ENCODE assay signal across 8 cellular contexts in the genomic region with DNA sequence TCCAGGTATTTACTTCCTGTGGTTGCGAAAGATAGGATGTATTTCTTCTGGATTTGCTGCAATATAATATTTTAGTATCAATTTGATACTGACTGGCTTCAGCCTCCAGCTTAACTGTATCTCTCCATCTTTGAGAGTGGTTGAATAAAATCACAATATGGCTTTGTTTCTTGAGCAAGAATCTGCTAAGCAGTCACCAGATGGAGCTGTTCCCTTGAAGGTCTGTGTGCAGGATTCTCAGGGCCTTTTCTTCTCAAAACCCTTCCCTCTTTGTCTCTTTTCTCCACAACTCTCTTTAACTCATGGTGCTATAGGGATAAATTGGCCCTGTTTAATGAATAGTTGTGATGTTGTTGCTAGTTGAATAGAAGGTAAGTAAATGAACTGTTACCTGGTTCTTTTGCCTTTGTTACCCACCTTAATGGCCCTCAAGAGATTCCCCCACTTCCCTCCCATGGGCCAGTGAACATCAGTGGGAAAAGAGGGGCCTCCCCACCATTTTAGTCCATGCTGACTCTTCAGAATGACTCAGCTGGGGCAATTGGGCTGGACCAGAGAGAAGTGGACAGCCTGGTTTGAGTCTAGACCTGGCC. TPM values are rescaled to one million over a fixed set of nuclear protein-coding genes. Genes with fewer than 3 reads are reported as not detected.
DNase-seq lines count a peak whose midpoint lies in the region; ATAC-seq, FAIRE-seq and TF ChIP-seq lines count a peak whose summit lies in the region.

No MANE protein-coding gene starts in this region.

- peak; percentile 71 for FAIRE-seq in GM19239 (lab: Jason Lieb, UNC)

- no peak overlapping the region for H3K27ac Mint-ChIP-seq in activated naive CD4-positive, alpha-beta T cell treated with anti-CD3 and anti-CD28 coated beads, Interleukin-2, amount 10 ng/mL, durations not matched to agents 7 days and 5 days

- peaks cover 6% of the 10 kb centered on the region for H3K4me1 Mint-ChIP-seq in activated naive CD4-positive, alpha-beta T cell treated with anti-CD3 and anti-CD28 coated beads, Interleukin-2, amount 10 ng/mL, durations not matched to agents 7 days and 5 days

- ATAC-seq in body of pancreas, result no peak
- ATAC-seq in left lobe of liver, result peak; percentile 35
- ATAC-seq in GM19395 (IDR thresholded peaks at IDR 0.05; ENCODE audit: unreplicated experiment), result no peak
- ATAC-seq in HG03469 (IDR thresholded peaks at IDR 0.05; ENCODE audit: unreplicated experiment), result no peak

- H3K9me3 ChIP-seq in body of pancreas, result no peaks in the 10 kb centered on the region

- H3K4me3 Mint-ChIP-seq in activated naive CD4-positive, alpha-beta T cell treated with anti-CD3 and anti-CD28 coated beads, Interleukin-2, amount 10 ng/mL, durations not matched to agents 7 days and 5 days, result no peak overlapping the region

- TF ChIP-seq CTCF in body of pancreas (IDR thresholded peaks at IDR 0.05), result peak in 6 of 7 experiments; percentile 14 to 55 (median 45)

- H3K36me3 ChIP-seq in body of pancreas (replicated peaks in 1 of 2; ENCODE audit: insufficient read depth in 1 of 2, low read depth in 2 of 2), result no peaks in the 10 kb centered on the region

- no peak overlapping the region for H3K4me3 ChIP-seq in body of pancreas

- H3K4me1 ChIP-seq in body of pancreas, result peaks cover 16% of the 10 kb centered on the region

- intact Hi-C loops in body of pancreas (cut with DNase I), result no loop called here

- DNase-seq in AG08396 (ENCODE audit: low spot score), result peak; percentile 69
- no peak for DNase-seq in GM19239 (ENCODE audit: insufficient read length, low spot score)
- DNase-seq in NCI-H446 (lab: John Stamatoyannopoulos, UW), result peak; percentile 23 to 57
- DNase-seq in body of pancreas, result peak in 1 of 4 donors; percentile 30
- DNase-seq in left lobe of liver (ENCODE audit: low spot score), result peak; percentile 16
- DNase-seq in activated naive CD4-positive, alpha-beta T cell treated with anti-CD3 and anti-CD28 coated beads, Interleukin-2, amount 10 ng/mL, durations not matched to agents 7 days and 5 days, result no peak

- H3K9me3 Mint-ChIP-seq in activated naive CD4-positive, alpha-beta T cell treated with anti-CD3 and anti-CD28 coated beads, Interleukin-2, amount 10 ng/mL, durations not matched to agents 7 days and 5 days, result no peaks in the 10 kb centered on the region

- peaks cover 54% of the 10 kb centered on the region for H3K27me3 Mint-ChIP-seq in activated naive CD4-positive, alpha-beta T cell treated with anti-CD3 and anti-CD28 coated beads, Interleukin-2, amount 10 ng/mL, durations not matched to agents 7 days and 5 days

- no peak overlapping the region for H3K27ac ChIP-seq in body of pancreas

- CTCF ChIA-PET in activated naive CD4-positive, alpha-beta T cell treated with anti-CD3 and anti-CD28 coated beads, Interleukin-2, amount 10 ng/mL, durations not matched to agents 7 days and 5 days (lab: Charles Lee), result interaction anchor here (0.7 to 2.9 kb wide), 5 partner anchors 9 to 284 kb away, joined by 3 to 20 read pairs (median 3); no protein-coding TSS in a partner anchor

- 67 to 77% methylated on average over 1 of the region's 1 CpG for WGBS in body of pancreas, 2 donors

- no peaks in the 10 kb centered on the region for H3K27me3 ChIP-seq in body of pancreas

- no peaks in the 10 kb centered on the region for H3K36me3 Mint-ChIP-seq in activated naive CD4-positive, alpha-beta T cell treated with anti-CD3 and anti-CD28 coated beads, Interleukin-2, amount 10 ng/mL, durations not matched to agents 7 days and 5 days

- TF ChIP-seq POLR2A in body of pancreas (IDR thresholded peaks at IDR 0.05), result no peak

RNA-seq across cellular contexts. Expression of a gene that starts 34.8 kb away (rescaled TPM):
- total RNA-seq in body of pancreas (1 to 10 TPM; 2.6 to 3.0 TPM), left lobe of liver (0.35 TPM)

Comparison
In these comparisons a context has a peak if more than half of its experiments do, and no peak if none do; other contexts are left out.
1. DNase-seq: peak in AG08396 (single experiment), NCI-H446 (2 of 2) and left lobe of liver (single experiment); none in GM19239 (single experiment) and activated naive CD4-positive, alpha-beta T cell treated with anti-CD3 and anti-CD28 coated beads, Interleukin-2, amount 10 ng/mL, durations not matched to agents 7 days and 5 days (single experiment).